10 cellular contexts compared by ENCODE assay signal in the genomic region with DNA sequence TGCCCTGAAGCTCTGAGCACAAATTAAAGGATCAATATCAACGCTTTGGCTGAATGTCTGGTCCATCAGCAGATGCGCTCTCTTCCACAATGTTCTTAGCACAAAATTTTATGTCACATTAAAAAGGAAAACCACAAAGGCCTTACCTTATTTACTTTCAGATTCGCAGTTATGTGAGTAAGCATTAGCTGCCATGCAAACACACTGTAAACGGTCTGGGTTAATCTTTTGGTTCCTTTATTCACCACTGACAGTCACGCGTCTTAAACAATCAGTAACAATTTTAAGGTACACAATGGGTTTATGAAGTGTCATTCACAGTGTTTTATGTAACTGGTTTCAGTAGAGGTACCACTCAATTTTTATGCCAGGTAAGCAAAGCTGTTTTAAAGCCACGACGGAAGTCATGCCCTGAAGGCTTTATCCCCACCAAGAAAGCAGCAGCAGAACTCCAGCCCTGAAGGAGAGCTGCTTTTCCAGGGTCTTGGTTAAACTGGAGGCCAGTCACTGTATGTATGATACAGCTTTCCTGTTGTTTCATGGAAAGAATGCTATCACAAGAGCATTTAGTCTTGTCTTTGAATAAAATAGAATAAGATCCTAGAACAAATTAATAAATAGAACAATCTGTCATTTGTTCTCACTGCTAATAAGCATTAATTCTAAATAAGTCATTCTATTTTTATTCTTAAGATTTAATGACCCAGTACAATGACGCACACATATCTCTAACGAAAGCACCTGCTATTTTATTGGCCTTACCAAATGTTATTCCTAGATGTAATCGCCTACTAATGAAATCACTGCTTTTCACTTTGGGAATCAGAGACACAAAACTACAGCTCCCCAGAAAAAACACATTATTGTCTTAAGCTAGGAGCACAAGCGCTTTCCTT.
DNase-seq lines count a peak whose midpoint lies in the region; ATAC-seq and TF ChIP-seq lines count a peak whose summit lies in the region.
"Had no signal": no experiment of that assay in that cellular context is flagged by ENCODE, and none has a peak within 500 bp of the region (broad histone marks: within the 10 kb centered on the region; RNA-seq: fewer than 3 reads in every experiment).

No MANE protein-coding gene starts in this region.

- H3K4me1 ChIP-seq in osteoblast (ENCODE audit: insufficient read depth, low read length) (no peaks in the 10 kb centered on the region), mesendoderm (ENCODE audit: control insufficient read depth, low read depth, low read length) (no peaks in the 10 kb centered on the region)

- no peaks in the 10 kb centered on the region for H3K79me1 ChIP-seq in mesendoderm (ENCODE audit: low read length)

- peaks cover 51% of the 10 kb centered on the region for H3K36me3 ChIP-seq in osteoblast (ENCODE audit: insufficient read depth, low read length)
- no peaks in the 10 kb centered on the region for H3K36me3 ChIP-seq in mesendoderm (ENCODE audit: control insufficient read depth, insufficient read depth, low read length)

- H2AFZ ChIP-seq in osteoblast (ENCODE audit: low read length) = no peak overlapping the region

- H3K27me3 ChIP-seq in osteoblast (ENCODE audit: insufficient read depth, low read length) (no peaks in the 10 kb centered on the region), mesendoderm (ENCODE audit: insufficient read depth, low read length, poor library complexity) (no peaks in the 10 kb centered on the region)

- DNase-seq in NCI-H510A treated with DMSO at 0.1 percent for 48 hours (lab: John Stamatoyannopoulos, UW) (peak; percentile 64), NCI-H510A (lab: John Stamatoyannopoulos, UW) (no peak), NCI-H69 (lab: John Stamatoyannopoulos, UW) (peak; percentile 98), osteoblast (ENCODE audit: insufficient read length, low spot score, missing footprints) (no peak), mesendoderm (no peak), sciatic nerve (ENCODE audit: low spot score) (no peak), NAMALWA (ENCODE audit: low spot score) (no peak)
- DNase-seq: activated naive CD8-positive, alpha-beta T cell treated with anti-CD3 and anti-CD28 coated beads, Interleukin-2, amount 10 ng/mL, durations not matched to agents 7 days and 5 days; foreskin fibroblast had no signal

- no peak overlapping the region for H2BK15ac ChIP-seq in mesendoderm (replicated peaks; ENCODE audit: low read depth)

- no CpG with 5 or more reads among the region's 12 CpGs for WGBS in mesendoderm (ENCODE audit: extremely low coverage, insufficient coverage, low lambda C conversion rate)

- H2BK120ac ChIP-seq in mesendoderm (ENCODE audit: low read depth, low read length) = no peak overlapping the region

- H3K4me2 ChIP-seq in osteoblast (ENCODE audit: insufficient read depth, low read length) = no peak overlapping the region
- H3K4me2 ChIP-seq in mesendoderm (ENCODE audit: low read length) = no peak overlapping the region

- ATAC-seq in HG03159 (IDR thresholded peaks at IDR 0.05; ENCODE audit: unreplicated experiment) (peak; percentile 81), sciatic nerve (no peak)

- H3K56ac ChIP-seq in mesendoderm (ENCODE audit: low read length) = no peak overlapping the region

- no peak overlapping the region for H3K18ac ChIP-seq in mesendoderm (ENCODE audit: low read length)

- no peak overlapping the region for H2AK5ac ChIP-seq in mesendoderm (ENCODE audit: low read length)

- H3K23ac ChIP-seq in mesendoderm (ENCODE audit: low read length) = no peak overlapping the region

- no peak overlapping the region for H4K8ac ChIP-seq in mesendoderm (ENCODE audit: low read depth, low read length)

- peaks cover 15% of the 10 kb centered on the region for H4K20me1 ChIP-seq in osteoblast (ENCODE audit: insufficient read depth, low read length)

- H3K27ac ChIP-seq in osteoblast (ENCODE audit: low read depth, low read length) (peak overlapping the region; percentile 6), mesendoderm (ENCODE audit: low read depth, low read length) (no peak overlapping the region)

- H4K5ac ChIP-seq in mesendoderm (ENCODE audit: low read length) = no peak overlapping the region

- no peak for TF ChIP-seq CTCF in osteoblast (IDR thresholded peaks at IDR 0.05; ENCODE audit: extremely low read depth, low read depth, low read length)

- H3K9me3 ChIP-seq in osteoblast (ENCODE audit: low read depth, low read length) = no peaks in the 10 kb centered on the region

- no peak overlapping the region for H2BK5ac ChIP-seq in mesendoderm (ENCODE audit: low read length)

- H3K4ac ChIP-seq in mesendoderm (ENCODE audit: low read depth, low read length) = no peak overlapping the region

- H3K79me2 ChIP-seq in osteoblast (ENCODE audit: insufficient read depth, low read length) (peaks cover 57% of the 10 kb centered on the region), mesendoderm (ENCODE audit: control insufficient read depth, insufficient read depth, low read length) (no peaks in the 10 kb centered on the region)

- intact Hi-C loops in sciatic nerve (cut with DNase I) = no loop called here

- H3K4me3 ChIP-seq in osteoblast (ENCODE audit: insufficient read depth, low read length) = no peak overlapping the region
- H3K4me3 ChIP-seq in mesendoderm (ENCODE audit: low read length) = no peak overlapping the region

- H3K9ac ChIP-seq in mesendoderm (ENCODE audit: low read length) = no peak overlapping the region

Comparison
In these comparisons a context has a peak if more than half of its experiments do, and no peak if none do; other contexts are left out.
1. DNase-seq: peak in NCI-H510A treated with DMSO at 0.1 percent for 48 hours (single experiment) and NCI-H69 (single experiment); none in NCI-H510A (single experiment), osteoblast (single experiment), mesendoderm (single experiment), sciatic nerve (single experiment) and NAMALWA (single experiment).